ENCODE assay signal across 1 cellular context in the genomic region with DNA sequence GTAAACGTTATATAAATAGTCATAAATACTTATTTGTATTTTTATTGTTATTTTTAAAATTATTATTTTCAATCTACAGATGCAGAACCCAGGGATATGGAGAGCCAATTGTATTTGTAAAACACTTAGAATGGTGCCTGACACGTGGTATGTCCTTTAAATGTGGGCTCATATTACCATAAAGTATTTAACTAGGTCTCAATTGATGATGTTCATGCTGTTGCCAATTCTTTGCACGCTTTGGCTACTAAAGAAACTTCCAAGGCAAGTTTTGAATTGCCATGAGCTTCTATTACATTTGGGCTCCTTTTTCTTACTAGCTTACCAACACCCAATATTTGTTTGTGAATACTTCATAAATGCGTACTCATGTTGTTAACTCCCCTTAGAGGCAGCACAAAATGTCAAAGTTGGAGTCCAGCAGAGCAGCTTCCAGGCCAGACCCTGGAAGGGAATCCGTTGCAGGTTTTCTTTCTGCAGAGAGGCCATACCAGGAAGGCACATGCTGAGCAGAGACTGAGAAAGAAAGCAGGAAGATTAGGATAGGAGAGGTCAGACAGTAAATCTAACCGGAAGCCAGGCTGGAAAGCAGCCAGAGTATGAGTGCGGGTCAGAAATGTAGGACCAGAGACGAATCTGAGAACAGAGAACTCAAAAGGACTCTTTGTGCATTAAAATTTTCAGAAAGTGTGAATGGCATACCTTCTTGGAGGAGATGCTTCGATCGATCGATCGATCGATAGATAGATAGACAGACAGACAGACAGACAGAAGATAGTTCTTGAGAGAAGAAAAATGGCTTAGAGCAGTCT.
TF ChIP-seq lines count a peak whose summit lies in the region.

No MANE protein-coding gene starts in this region.

TF ChIP-seq in H1, 55 proteins besides CTCF, POLR2A, EP300 and RAD21 (continued from another document):
- TF ChIP-seq TCF12 (IDR thresholded peaks at IDR 0.05; ENCODE audit: low read depth, low read length) (0 out of 2 replicates have a peak, but pooled peaks have one; percentile 19), SP4 (IDR thresholded peaks at IDR 0.05; ENCODE audit: low read length) (no peak), RNF2 (IDR thresholded peaks at IDR 0.05; ENCODE audit: borderline replicate concordance, low read depth, low read length, missing control alignments, poor library complexity, severe bottlenecking) (no peak), POU5F1 (IDR thresholded peaks at IDR 0.05; ENCODE audit: low read depth, low read length) (no peak), PHF8 (conservative IDR thresholded peaks at IDR 0.05; ENCODE audit: low read depth, low read length) (no peak), CHD2 (IDR thresholded peaks at IDR 0.05; ENCODE audit: low read length) (no peak), ASH2L (IDR thresholded peaks at IDR 0.05; ENCODE audit: low read length) (no peak), YY1 (IDR thresholded peaks at IDR 0.05; ENCODE audit: low read depth, low read length) (peak; percentile 56; the same call in 1 of the 2 replicates), RFX5 (IDR thresholded peaks at IDR 0.05; ENCODE audit: borderline replicate concordance, low read depth, low read length) (0 out of 2 replicates have a peak, but pooled peaks have one; percentile 24), JUN (IDR thresholded peaks at IDR 0.05; ENCODE audit: low read depth, low read length) (no peak), EZH2 (IDR thresholded peaks at IDR 0.05; ENCODE audit: low read depth, low read length, severe bottlenecking) (no peak), CBX8 (IDR thresholded peaks at IDR 0.05; ENCODE audit: borderline replicate concordance, low read depth, low read length) (no peak), KDM4A (IDR thresholded peaks at IDR 0.05; ENCODE audit: low read depth, low read length, severe bottlenecking) (no peak), NANOG (IDR thresholded peaks at IDR 0.05; ENCODE audit: insufficient read depth, low read depth, low read length, poor library complexity, severe bottlenecking) (no peak), ZNF274 (IDR thresholded peaks at IDR 0.05; ENCODE audit: borderline replicate concordance, extremely low read depth, low read length) (no peak), CTBP2 (IDR thresholded peaks at IDR 0.05; ENCODE audit: borderline replicate concordance, insufficient read depth, insufficient read length, low read length) (no peak), SIRT6 (IDR thresholded peaks at IDR 0.05; ENCODE audit: low read length) (no peak), SUZ12 (IDR thresholded peaks at IDR 0.05; ENCODE audit: low read length) (no peak), JUND (IDR thresholded peaks at IDR 0.05; ENCODE audit: low read length) (no peak), EGR1 (IDR thresholded peaks at IDR 0.05; ENCODE audit: borderline replicate concordance, low read depth, low read length) (peak; percentile 76), CREB1 (IDR thresholded peaks at IDR 0.05) (peak; percentile 21; the same call in 1 of the 2 replicates), SP1 (IDR thresholded peaks at IDR 0.05; ENCODE audit: low read depth, low read length) (peak; percentile 97)
- TF ChIP-seq, protein P1, sequence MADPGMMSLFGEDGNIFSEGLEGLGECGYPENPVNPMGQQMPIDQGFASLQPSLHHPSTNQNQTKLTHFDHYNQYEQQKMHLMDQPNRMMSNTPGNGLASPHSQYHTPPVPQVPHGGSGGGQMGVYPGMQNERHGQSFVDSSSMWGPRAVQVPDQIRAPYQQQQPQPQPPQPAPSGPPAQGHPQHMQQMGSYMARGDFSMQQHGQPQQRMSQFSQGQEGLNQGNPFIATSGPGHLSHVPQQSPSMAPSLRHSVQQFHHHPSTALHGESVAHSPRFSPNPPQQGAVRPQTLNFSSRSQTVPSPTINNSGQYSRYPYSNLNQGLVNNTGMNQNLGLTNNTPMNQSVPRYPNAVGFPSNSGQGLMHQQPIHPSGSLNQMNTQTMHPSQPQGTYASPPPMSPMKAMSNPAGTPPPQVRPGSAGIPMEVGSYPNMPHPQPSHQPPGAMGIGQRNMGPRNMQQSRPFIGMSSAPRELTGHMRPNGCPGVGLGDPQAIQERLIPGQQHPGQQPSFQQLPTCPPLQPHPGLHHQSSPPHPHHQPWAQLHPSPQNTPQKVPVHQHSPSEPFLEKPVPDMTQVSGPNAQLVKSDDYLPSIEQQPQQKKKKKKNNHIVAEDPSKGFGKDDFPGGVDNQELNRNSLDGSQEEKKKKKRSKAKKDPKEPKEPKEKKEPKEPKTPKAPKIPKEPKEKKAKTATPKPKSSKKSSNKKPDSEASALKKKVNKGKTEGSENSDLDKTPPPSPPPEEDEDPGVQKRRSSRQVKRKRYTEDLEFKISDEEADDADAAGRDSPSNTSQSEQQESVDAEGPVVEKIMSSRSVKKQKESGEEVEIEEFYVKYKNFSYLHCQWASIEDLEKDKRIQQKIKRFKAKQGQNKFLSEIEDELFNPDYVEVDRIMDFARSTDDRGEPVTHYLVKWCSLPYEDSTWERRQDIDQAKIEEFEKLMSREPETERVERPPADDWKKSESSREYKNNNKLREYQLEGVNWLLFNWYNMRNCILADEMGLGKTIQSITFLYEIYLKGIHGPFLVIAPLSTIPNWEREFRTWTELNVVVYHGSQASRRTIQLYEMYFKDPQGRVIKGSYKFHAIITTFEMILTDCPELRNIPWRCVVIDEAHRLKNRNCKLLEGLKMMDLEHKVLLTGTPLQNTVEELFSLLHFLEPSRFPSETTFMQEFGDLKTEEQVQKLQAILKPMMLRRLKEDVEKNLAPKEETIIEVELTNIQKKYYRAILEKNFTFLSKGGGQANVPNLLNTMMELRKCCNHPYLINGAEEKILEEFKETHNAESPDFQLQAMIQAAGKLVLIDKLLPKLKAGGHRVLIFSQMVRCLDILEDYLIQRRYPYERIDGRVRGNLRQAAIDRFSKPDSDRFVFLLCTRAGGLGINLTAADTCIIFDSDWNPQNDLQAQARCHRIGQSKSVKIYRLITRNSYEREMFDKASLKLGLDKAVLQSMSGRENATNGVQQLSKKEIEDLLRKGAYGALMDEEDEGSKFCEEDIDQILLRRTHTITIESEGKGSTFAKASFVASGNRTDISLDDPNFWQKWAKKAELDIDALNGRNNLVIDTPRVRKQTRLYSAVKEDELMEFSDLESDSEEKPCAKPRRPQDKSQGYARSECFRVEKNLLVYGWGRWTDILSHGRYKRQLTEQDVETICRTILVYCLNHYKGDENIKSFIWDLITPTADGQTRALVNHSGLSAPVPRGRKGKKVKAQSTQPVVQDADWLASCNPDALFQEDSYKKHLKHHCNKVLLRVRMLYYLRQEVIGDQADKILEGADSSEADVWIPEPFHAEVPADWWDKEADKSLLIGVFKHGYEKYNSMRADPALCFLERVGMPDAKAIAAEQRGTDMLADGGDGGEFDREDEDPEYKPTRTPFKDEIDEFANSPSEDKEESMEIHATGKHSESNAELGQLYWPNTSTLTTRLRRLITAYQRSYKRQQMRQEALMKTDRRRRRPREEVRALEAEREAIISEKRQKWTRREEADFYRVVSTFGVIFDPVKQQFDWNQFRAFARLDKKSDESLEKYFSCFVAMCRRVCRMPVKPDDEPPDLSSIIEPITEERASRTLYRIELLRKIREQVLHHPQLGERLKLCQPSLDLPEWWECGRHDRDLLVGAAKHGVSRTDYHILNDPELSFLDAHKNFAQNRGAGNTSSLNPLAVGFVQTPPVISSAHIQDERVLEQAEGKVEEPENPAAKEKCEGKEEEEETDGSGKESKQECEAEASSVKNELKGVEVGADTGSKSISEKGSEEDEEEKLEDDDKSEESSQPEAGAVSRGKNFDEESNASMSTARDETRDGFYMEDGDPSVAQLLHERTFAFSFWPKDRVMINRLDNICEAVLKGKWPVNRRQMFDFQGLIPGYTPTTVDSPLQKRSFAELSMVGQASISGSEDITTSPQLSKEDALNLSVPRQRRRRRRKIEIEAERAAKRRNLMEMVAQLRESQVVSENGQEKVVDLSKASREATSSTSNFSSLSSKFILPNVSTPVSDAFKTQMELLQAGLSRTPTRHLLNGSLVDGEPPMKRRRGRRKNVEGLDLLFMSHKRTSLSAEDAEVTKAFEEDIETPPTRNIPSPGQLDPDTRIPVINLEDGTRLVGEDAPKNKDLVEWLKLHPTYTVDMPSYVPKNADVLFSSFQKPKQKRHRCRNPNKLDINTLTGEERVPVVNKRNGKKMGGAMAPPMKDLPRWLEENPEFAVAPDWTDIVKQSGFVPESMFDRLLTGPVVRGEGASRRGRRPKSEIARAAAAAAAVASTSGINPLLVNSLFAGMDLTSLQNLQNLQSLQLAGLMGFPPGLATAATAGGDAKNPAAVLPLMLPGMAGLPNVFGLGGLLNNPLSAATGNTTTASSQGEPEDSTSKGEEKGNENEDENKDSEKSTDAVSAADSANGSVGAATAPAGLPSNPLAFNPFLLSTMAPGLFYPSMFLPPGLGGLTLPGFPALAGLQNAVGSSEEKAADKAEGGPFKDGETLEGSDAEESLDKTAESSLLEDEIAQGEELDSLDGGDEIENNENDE (IDR thresholded peaks at IDR 0.05; ENCODE audit: insufficient replicate concordance, low read length), result no peak
- TF ChIP-seq, protein P2, sequence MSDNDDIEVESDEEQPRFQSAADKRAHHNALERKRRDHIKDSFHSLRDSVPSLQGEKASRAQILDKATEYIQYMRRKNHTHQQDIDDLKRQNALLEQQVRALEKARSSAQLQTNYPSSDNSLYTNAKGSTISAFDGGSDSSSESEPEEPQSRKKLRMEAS (IDR thresholded peaks at IDR 0.05), result peak; percentile 66; the same call in 1 of the 2 replicates
TF ChIP-seq in H1: peak in this region for 8.
